8 cellular contexts compared by ENCODE assay signal in the genomic region with DNA sequence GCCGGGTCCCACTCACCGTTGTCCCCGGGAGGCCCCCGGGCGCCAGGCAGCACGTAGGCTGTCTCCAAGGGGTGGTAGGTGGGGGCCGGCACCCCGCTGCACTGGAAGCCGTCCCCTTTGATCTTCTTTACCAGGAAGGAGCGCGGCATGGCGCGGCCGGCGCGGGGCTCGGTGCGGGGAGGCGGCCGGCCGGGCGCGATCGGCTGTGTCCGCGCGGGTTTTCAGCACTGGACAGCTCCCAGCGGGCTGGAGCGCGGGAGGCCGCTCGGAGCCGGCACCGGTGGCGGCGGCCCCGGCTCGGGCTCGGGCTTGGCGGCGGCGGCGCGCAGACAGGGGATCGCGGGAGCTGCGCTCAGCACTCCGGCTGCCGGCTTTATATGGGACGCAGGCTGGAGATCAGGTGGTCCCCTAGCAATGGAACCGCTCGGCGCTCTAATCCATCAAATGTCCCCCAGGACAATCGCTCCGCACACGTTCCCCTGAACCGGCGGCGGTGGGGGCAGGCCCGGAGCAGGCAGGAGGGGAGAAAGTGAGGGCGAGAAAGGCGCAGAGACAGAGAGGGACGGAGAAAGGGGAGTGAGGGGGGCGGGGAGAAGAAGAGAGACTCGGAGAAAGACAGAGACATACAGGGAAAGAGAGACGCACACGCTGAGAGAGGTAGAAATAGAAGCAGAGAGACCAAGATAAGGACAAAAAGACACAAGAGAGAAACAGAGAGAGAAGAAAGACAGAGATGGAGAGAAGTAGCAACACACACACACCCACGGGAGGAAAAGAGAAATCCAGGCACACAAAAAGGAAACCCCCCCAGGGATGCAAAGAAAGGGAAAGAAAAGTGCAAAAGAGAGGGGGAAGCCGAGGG. TPM values are rescaled to one million over a fixed set of nuclear protein-coding genes. Genes with fewer than 3 reads are reported as not detected.
DNase-seq lines count a peak whose midpoint lies in the region; ATAC-seq lines count a peak whose summit lies in the region.

A gene (minus strand): TSS at position 350 of the 862 bp plus-strand sequence. CDS start 201 bp downstream, at position 149.

- DNase-seq in Daoy (ENCODE audit: low read depth) (peak; percentile 80), NCI-H1105 (lab: John Stamatoyannopoulos, UW) (peak; percentile 29), mesenchymal stem cell (peak; percentile 72), NCI-H226 (no peak)
- DNase-seq in activated CD8-positive, alpha-beta memory T cell treated with anti-CD3 and anti-CD28 coated beads for 1 hour (ENCODE audit: extremely low read depth in 1 of 2, low read depth in 1 of 2), result peak; percentile 12 to 49
- DNase-seq in effector CD8-positive, alpha-beta T cell (lab: John Stamatoyannopoulos, UW), result peak; percentile 39
- peak; percentile 30 to 40 for DNase-seq in stimulated activated CD8-positive, alpha-beta memory T cell treated with anti-CD3 and anti-CD28 coated beads, Interleukin-15, amount 100 ng/mL, for 48 hours (ENCODE audit: low read depth in 2 of 2)

- H3K36me3 ChIP-seq in mesenchymal stem cell (ENCODE audit: control insufficient read depth in 1 of 2, insufficient read depth in 2 of 2, low read depth in 1 of 2, low read length in 2 of 2), result no peaks in the 10 kb centered on the region

- H3K9me3 ChIP-seq in mesenchymal stem cell (ENCODE audit: control insufficient read depth, low read length), result no peaks in the 10 kb centered on the region

- H3K9ac ChIP-seq in mesenchymal stem cell (ENCODE audit: low read length), result no peak within 1 kb of the TSS

- no peak within 1 kb of the TSS for H4K8ac ChIP-seq in mesenchymal stem cell (ENCODE audit: low read length)

- no peak within 1 kb of the TSS for H2AFZ ChIP-seq in mesenchymal stem cell (ENCODE audit: low read depth, low read length)

- no peak within 1 kb of the TSS for H2BK120ac ChIP-seq in mesenchymal stem cell (ENCODE audit: low read depth, low read length)

- H3K79me1 ChIP-seq in mesenchymal stem cell (replicated peaks; ENCODE audit: low read length, poor library complexity, severe bottlenecking), result no peaks in the 10 kb centered on the region

- ATAC-seq in GM21447 (IDR thresholded peaks at IDR 0.05; ENCODE audit: unreplicated experiment), result no peak

- H3K23ac ChIP-seq in mesenchymal stem cell (ENCODE audit: low read length in 2 of 2), result no peak within 1 kb of the TSS

- H3K27me3 ChIP-seq in mesenchymal stem cell (ENCODE audit: control insufficient read depth in 1 of 2, insufficient read depth in 1 of 2, low read length in 2 of 2), result peaks cover 85 to 91% of the 10 kb centered on the region in 2 experiments

- no peak within 1 kb of the TSS for H3K18ac ChIP-seq in mesenchymal stem cell (ENCODE audit: low read depth in 1 of 2, low read length in 2 of 2)

- no peak within 1 kb of the TSS for H2BK15ac ChIP-seq in mesenchymal stem cell (ENCODE audit: low read depth, poor library complexity, severe bottlenecking)

- peak within 1 kb of the TSS; percentile 15 for H3K4me2 ChIP-seq in mesenchymal stem cell (ENCODE audit: low read length, poor library complexity, severe bottlenecking)

- no peak within 1 kb of the TSS for H4K91ac ChIP-seq in mesenchymal stem cell (ENCODE audit: low read length)

- no peak within 1 kb of the TSS for H3K27ac ChIP-seq in mesenchymal stem cell (ENCODE audit: low read length, poor library complexity, severe bottlenecking)

- no peak within 1 kb of the TSS for H2AK5ac ChIP-seq in mesenchymal stem cell (ENCODE audit: low read length, severe bottlenecking)

- H3K4me3 ChIP-seq in mesenchymal stem cell (ENCODE audit: insufficient read depth in 1 of 2, low read depth in 1 of 2, low read length in 2 of 2), result peak within 1 kb of the TSS in 1 of 2 experiments; percentile 37

- no peak within 1 kb of the TSS for H3K14ac ChIP-seq in mesenchymal stem cell (ENCODE audit: low read length in 2 of 2)

- no peak within 1 kb of the TSS for H3K4ac ChIP-seq in mesenchymal stem cell (ENCODE audit: low read depth in 1 of 2, low read length in 2 of 2)

- peaks cover 12% of the 10 kb centered on the region for H3K4me1 ChIP-seq in mesenchymal stem cell (ENCODE audit: control insufficient read depth, insufficient read depth, low read depth, low read length)

- no peak within 1 kb of the TSS for H2BK5ac ChIP-seq in mesenchymal stem cell (ENCODE audit: low read depth, low read length, poor library complexity, severe bottlenecking)

- H2BK12ac ChIP-seq in mesenchymal stem cell (ENCODE audit: low read length in 2 of 2), result no peak within 1 kb of the TSS

- WGBS in mesenchymal stem cell, result 2% methylated on average over 42 of the region's 69 CpGs

RNA-seq across cellular contexts. Expression of the gene that starts here (rescaled TPM):
- total RNA-seq in Daoy (2014; rRNA removed; shearing (Covaris generic)), result not detected in 2 replicates
- not detected for polyA plus RNA-seq in mesenchymal stem cell (2013, experiment 1 of 2)
- not detected for polyA plus RNA-seq in mesenchymal stem cell (2013, experiment 2 of 2)

Comparison
In these comparisons a context has a peak if more than half of its experiments do, and no peak if none do; other contexts are left out.
1. Peak in DNase-seq in Daoy; RNA of the gene not detected or under 1 TPM.